In the genomic region with DNA sequence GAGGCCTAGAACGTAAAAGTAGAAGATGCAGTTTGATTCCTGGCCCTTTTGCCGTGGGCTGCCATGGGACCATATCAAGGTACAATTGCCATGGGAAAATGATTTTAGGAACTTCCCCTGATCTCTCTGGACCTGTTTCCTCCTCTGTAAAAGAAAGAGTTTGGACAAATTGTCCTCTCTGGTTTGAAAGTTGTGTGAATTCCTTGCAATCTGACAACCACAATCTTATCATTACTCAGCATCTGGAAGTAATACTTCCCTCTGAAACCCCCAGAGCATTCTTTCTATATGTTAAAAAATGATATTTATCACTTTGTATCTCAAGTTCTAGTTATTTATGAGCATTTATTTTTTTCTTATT, we compare ENCODE assay signal across 25 cellular contexts.
DNase-seq lines count a peak whose midpoint lies in the region; ATAC-seq and TF ChIP-seq lines count a peak whose summit lies in the region.
"Had no signal": no experiment of that assay in that cellular context is flagged by ENCODE, and none has a peak within 500 bp of the region (broad histone marks: within the 10 kb centered on the region; RNA-seq: fewer than 3 reads in every experiment).

No MANE protein-coding gene starts in this region.

- peaks cover 11% of the 10 kb centered on the region; the same call in 1 of the 2 replicates for H3K4me1 ChIP-seq in PC-3 (ENCODE audit: insufficient read depth, low read length)
- H3K4me1 ChIP-seq in sigmoid colon: peaks cover 0 to 56% (median 41%) of the 10 kb centered on the region in 4 donors

- no peak for ATAC-seq in PC-3
- no peak for ATAC-seq in activated T-cell treated with anti-CD3 and anti-CD28 coated beads, Interleukin-2, amount 50 U/mL, for 72 hours (replicated peaks in 1 of 2)
- ATAC-seq: heart left ventricle; SK-N-SH treated with all-trans-retinoic acid at 6 μM for 48 hours; stimulated activated memory B cell treated with anti-CD40 and anti-IgM and Interleukin-4, amounts not matched to agents 10 μg/mL and 1 μg/mL and 100 μg/mL, for 72 hours had no signal

- no peak overlapping the region for H3K27ac Mint-ChIP-seq in activated T-cell treated with anti-CD3 and anti-CD28 coated beads, Interleukin-2, amount 50 U/mL, for 72 hours
- H3K27ac Mint-ChIP-seq: activated naive CD8-positive, alpha-beta T cell treated with anti-CD3 and anti-CD28 coated beads, Interleukin-2, amount 10 ng/mL, durations not matched to agents 7 days and 5 days; stimulated activated memory B cell treated with anti-CD40 and anti-IgM and Interleukin-4, amounts not matched to agents 10 μg/mL and 1 μg/mL and 100 μg/mL, for 72 hours; T-helper 2 cell treated with Interferon-gamma antibody and Interleukin-4, amounts not matched to agents 5 μg/mL and 100 μg/mL, for 36 hours had no signal

- H3K9me2 ChIP-seq in PC-3 (replicated peaks; ENCODE audit: low read length): no peaks in the 10 kb centered on the region

- no peak for TF ChIP-seq CTCF in PC-3 (conservative IDR thresholded peaks at IDR 0.05; ENCODE audit: low read depth, low read length)
- TF ChIP-seq CTCF in sigmoid colon (IDR thresholded peaks at IDR 0.05): no peak

- intact Hi-C loops in PC-3 (cut with micrococcal nuclease): no loop called here
- intact Hi-C loops in sigmoid colon (cut with DNase I): loop anchor here (5.0 kb wide), 1 partner anchor 280 kb away; a partner anchor contains a TSS

- 0 out of 2 replicates have a peak overlapping the region, but pooled peaks have one; percentile 21 for H2AFZ ChIP-seq in PC-3 (ENCODE audit: low read length)

- no peaks in the 10 kb centered on the region for H3K79me2 ChIP-seq in PC-3 (ENCODE audit: low read length)

- no peak overlapping the region for H3K9ac ChIP-seq in PC-3 (ENCODE audit: low read length)

- H3K9me3 ChIP-seq in PC-3 (ENCODE audit: low read length): no peaks in the 10 kb centered on the region
- no peaks in the 10 kb centered on the region for H3K9me3 ChIP-seq in sigmoid colon
- H3K9me3 ChIP-seq: suprapubic skin had no signal

- TF ChIP-seq EP300 in sigmoid colon (IDR thresholded peaks at IDR 0.05): no peak

- H3K4me3 ChIP-seq in PC-3 (ENCODE audit: low read length) (no peak overlapping the region), sigmoid colon (no peak overlapping the region)
- H3K4me3 ChIP-seq: dorsolateral prefrontal cortex, heart left ventricle, suprapubic skin had no signal

- DNase-seq in GDM1 (lab: John Stamatoyannopoulos, UW) (peak; percentile 32), PC-3 (no peak), erythroblast (lab: John Stamatoyannopoulos, UW) (peak; percentile 30 to 43), sigmoid colon (no peak), germinal center (ENCODE audit: low spot score) (no peak), NCI-H2029 treated with DMSO at 0.1 percent for 48 hours (lab: John Stamatoyannopoulos, UW) (no peak)
- DNase-seq in activated T-cell treated with anti-CD3 and anti-CD28 coated beads, Interleukin-2, amount 50 U/mL, for 72 hours: no peak
- DNase-seq in stimulated activated CD4-positive, alpha-beta T cell treated with anti-CD3 and anti-CD28 coated beads, Interleukin-4, amount 100 ng/mL, for 4 hours: no peak
- DNase-seq: activated CD4-positive, alpha-beta T cell treated with anti-CD3 and anti-CD28 coated beads, Interleukin-2, amount 50 U/mL, for 48 hours; activated CD8-positive, alpha-beta memory T cell treated with anti-CD3 and anti-CD28 coated beads, Interleukin-2, amount 50 U/mL, for 48 hours; activated effector memory CD4-positive, alpha-beta T cell treated with Interleukin-2 at 50 U/mL for 16 hours; activated naive CD8-positive, alpha-beta T cell treated with anti-CD3 and anti-CD28 coated beads, Interleukin-2, amount 10 ng/mL, durations not matched to agents 7 days and 5 days; CD4-positive, CD25-positive, alpha-beta regulatory T cell; central memory CD4-positive, alpha-beta T cell; dorsolateral prefrontal cortex; heart left ventricle; left colon; NCI-H2081; NCI-H748 treated with DMSO at 0.1 percent for 48 hours; stimulated activated CD4-positive, alpha-beta T cell treated with anti-CD3 and anti-CD28 coated beads, Interleukin-2, amount 100 ng/mL, for 48 hours had no signal

- H3K27ac ChIP-seq in PC-3 (ENCODE audit: low read length): no peak overlapping the region
- peak overlapping the region; percentile 45 to 65 (median 53) for H3K27ac ChIP-seq in sigmoid colon
- H3K27ac ChIP-seq: dorsolateral prefrontal cortex, suprapubic skin had no signal

- H3K36me3 ChIP-seq in PC-3 (ENCODE audit: low read depth, low read length): no peaks in the 10 kb centered on the region
- no peaks in the 10 kb centered on the region for H3K36me3 ChIP-seq in sigmoid colon
- H3K36me3 ChIP-seq: heart left ventricle, suprapubic skin had no signal

- TF ChIP-seq POLR2A in erythroblast (IDR thresholded peaks at IDR 0.05; ENCODE audit: low read length): no peak
- TF ChIP-seq POLR2A in sigmoid colon (IDR thresholded peaks at IDR 0.05): no peak

- H3K36me3 Mint-ChIP-seq in activated T-cell treated with anti-CD3 and anti-CD28 coated beads, Interleukin-2, amount 50 U/mL, for 72 hours (ENCODE audit: insufficient read depth in 2 of 2): peaks cover 0 to 2% of the 10 kb centered on the region in 2 donors
- H3K36me3 Mint-ChIP-seq: activated naive CD8-positive, alpha-beta T cell treated with anti-CD3 and anti-CD28 coated beads, Interleukin-2, amount 10 ng/mL, durations not matched to agents 7 days and 5 days; CD4-positive, CD25-positive, alpha-beta regulatory T cell; WTC11 had no signal

- CTCF ChIA-PET in PC-3 (lab: Charles Lee): no interaction called here

- WGBS in sigmoid colon, 2 donors: 26% methylated on average over 2 of the region's 2 CpGs

- no peaks in the 10 kb centered on the region for H3F3A ChIP-seq in PC-3 (ENCODE audit: low read length, unreplicated experiment)

- BruUV-seq in PC-3 (replicated peaks; lab: Mats Ljungman, UMichigan): no TSS peak

- H3K4me3 Mint-ChIP-seq in activated T-cell treated with anti-CD3 and anti-CD28 coated beads, Interleukin-2, amount 50 U/mL, for 72 hours: no peak overlapping the region
- H3K4me3 Mint-ChIP-seq: activated naive CD8-positive, alpha-beta T cell treated with anti-CD3 and anti-CD28 coated beads, Interleukin-2, amount 10 ng/mL, durations not matched to agents 7 days and 5 days; CD4-positive, CD25-positive, alpha-beta regulatory T cell; stimulated activated memory B cell treated with anti-CD40 and anti-IgM and Interleukin-4, amounts not matched to agents 10 μg/mL and 1 μg/mL and 100 μg/mL, for 72 hours; T-helper 2 cell treated with Interferon-gamma antibody and Interleukin-4, amounts not matched to agents 5 μg/mL and 100 μg/mL, for 36 hours; WTC11 had no signal

- H3K27me3 ChIP-seq in PC-3 (ENCODE audit: low read length): no peaks in the 10 kb centered on the region
- no peaks in the 10 kb centered on the region for H3K27me3 ChIP-seq in sigmoid colon
- H3K27me3 ChIP-seq: dorsolateral prefrontal cortex, heart left ventricle had no signal

- POLR2A ChIA-PET in PC-3 (lab: Charles Lee; ENCODE audit: unreplicated experiment): no interaction called here

- peaks cover under 1 to 2% of the 10 kb centered on the region in 2 donors for H3K9me3 Mint-ChIP-seq in activated T-cell treated with anti-CD3 and anti-CD28 coated beads, Interleukin-2, amount 50 U/mL, for 72 hours
- H3K9me3 Mint-ChIP-seq: T-helper 2 cell treated with Interferon-gamma antibody and Interleukin-4, amounts not matched to agents 5 μg/mL and 100 μg/mL, for 36 hours had no signal

- peaks cover 14% of the 10 kb centered on the region for H3K4me1 Mint-ChIP-seq in activated T-cell treated with anti-CD3 and anti-CD28 coated beads, Interleukin-2, amount 50 U/mL, for 72 hours (ENCODE audit: low read depth)

- no peak overlapping the region for H3K4me2 ChIP-seq in PC-3 (ENCODE audit: low read length)

- H3K27me3 Mint-ChIP-seq in activated T-cell treated with anti-CD3 and anti-CD28 coated beads, Interleukin-2, amount 50 U/mL, for 72 hours (ENCODE audit: low read depth): peaks cover 22% of the 10 kb centered on the region

- H4K20me1 ChIP-seq in PC-3 (ENCODE audit: low read length): no peaks in the 10 kb centered on the region

Comparison
In these comparisons a context has a peak if more than half of its experiments do, and no peak if none do; other contexts are left out.
1. DNase-seq: peak in GDM1 (single experiment) and erythroblast (2 of 2); none in PC-3 (single experiment), sigmoid colon (single experiment), activated T-cell treated with anti-CD3 and anti-CD28 coated beads, Interleukin-2, amount 50 U/mL, for 72 hours (0 of 2), germinal center (single experiment), NCI-H2029 treated with DMSO at 0.1 percent for 48 hours (single experiment) and stimulated activated CD4-positive, alpha-beta T cell treated with anti-CD3 and anti-CD28 coated beads, Interleukin-4, amount 100 ng/mL, for 4 hours (0 of 2).